Comparison of ENCODE assay signal across 9 cellular contexts in genomic region chr15:48796930-48797329, GRCh38. TPM values are rescaled to one million over a fixed set of nuclear protein-coding genes. Genes with fewer than 3 reads are reported as not detected.
DNase-seq lines count a peak whose midpoint lies in the region; ATAC-seq, FAIRE-seq and TF ChIP-seq lines count a peak whose summit lies in the region.
"Had no signal": no experiment of that assay in that cellular context is flagged by ENCODE, and none has a peak within 500 bp of the region (broad histone marks: within the 10 kb centered on the region; RNA-seq: fewer than 3 reads in every experiment).

No MANE protein-coding gene starts in this region.

- in situ Hi-C loops in GM12878 (cut with MboI) = no loop called here
- in situ Hi-C loops in G401 (cut with HindIII; ENCODE audit: low sequenced_read_pairs) = no loop called here

- TF ChIP-seq POLR2A in GM12878 (IDR thresholded peaks at IDR 0.05; ENCODE audit: low read depth, low read length) = no peak

- H3K4me3 ChIP-seq in GM12878 (no peak overlapping the region), neutrophil (ENCODE audit: low read depth in 1 of 2, low read length in 1 of 2) (no peak overlapping the region)

- no peak for FAIRE-seq in GM12878 (lab: Jason Lieb, UNC)

- intact Hi-C loops in GM12878 (cut with micrococcal nuclease; ENCODE audit: unreplicated experiment) = loop anchor here (5.0 to 10.0 kb wide), 2 partner anchors 150 to 292 kb away; partner anchors contain the start of gene FBN1

- H3K9me3 ChIP-seq in GM12878 (replicated peaks; ENCODE audit: control insufficient read depth, insufficient read depth, low read length) (no peaks in the 10 kb centered on the region), neutrophil (no peaks in the 10 kb centered on the region)

- H3K36me3 ChIP-seq in GM12878 (ENCODE audit: control insufficient read depth in 2 of 2, insufficient read depth in 2 of 2, low read length in 1 of 2) (peaks cover 2 to 22% of the 10 kb centered on the region in 2 experiments; a peak in 3 of 4 replicates), neutrophil (peaks cover 3% of the 10 kb centered on the region)

- H3K27ac ChIP-seq in GM12878 (ENCODE audit: control insufficient read depth, insufficient read depth) = peak overlapping the region; percentile 11; the same call in 1 of the 2 replicates
- H3K27ac ChIP-seq in neutrophil = peak overlapping the region; percentile 29

- TF ChIP-seq EP300 in GM12878 (IDR thresholded peaks at IDR 0.05; ENCODE audit: borderline replicate concordance in 1 of 2, control insufficient read depth in 1 of 2, low read depth in 2 of 2, low read length in 2 of 2) = no peak; a peak in 1 of 4 replicates

- H3K4me1 ChIP-seq in GM12878 (ENCODE audit: control insufficient read depth, insufficient read depth, low read length) (peaks cover 9% of the 10 kb centered on the region), neutrophil (ENCODE audit: control insufficient read depth in 1 of 2, insufficient read depth in 1 of 2, low read depth in 1 of 2, low read length in 1 of 2) (peaks cover 13 to 30% of the 10 kb centered on the region in 2 experiments)

- H4K20me1 ChIP-seq in GM12878 (ENCODE audit: control insufficient read depth, insufficient read depth) = no peaks in the 10 kb centered on the region

- RAD21 ChIA-PET in GM12878 (lab: Charles Lee; ENCODE audit: unreplicated experiment) = interaction anchor here (1.1 kb wide), 1 partner anchor 14 kb away, joined by 3 read pairs; the partner anchor contains the start of gene CEP152

- SMC1A ChIA-PET in GM12878 (lab: Charles Lee; ENCODE audit: uncharacterized antibody, unreplicated experiment) = interaction anchor here (0.7 to 3.4 kb wide), 4 partner anchors 9 to 25 kb away, joined by 3 to 16 read pairs (median 6); no protein-coding TSS in a partner anchor

- BruUV-seq in GM12878 (replicated peaks; lab: Mats Ljungman, UMichigan) = no TSS peak

- 65% methylated on average over 3 of the region's 3 CpGs for WGBS in GM12878 (ENCODE audit: insufficient coverage, insufficient replicate concordance, low lambda C conversion rate, missing lambda C conversion rate)

- ATAC-seq in GM18861 (IDR thresholded peaks at IDR 0.05; ENCODE audit: unreplicated experiment) (peak; percentile 75), HG02938 (IDR thresholded peaks at IDR 0.05; ENCODE audit: unreplicated experiment) (peak; percentile 40), GM12878 (peak; percentile 43)

- POLR2A ChIA-PET in GM12878 (lab: Charles Lee) = interaction anchor here (2.2 to 4.2 kb wide), 3 partner anchors 10 to 14 kb away, joined by 7 to 19 read pairs (median 18); partner anchors contain the start of gene CEP152

- no peak for TF ChIP-seq RAD21 in GM12878 (IDR thresholded peaks at IDR 0.05; ENCODE audit: insufficient read depth, low read depth, low read length)

- CTCF ChIA-PET in GM12878 (lab: Yijun Ruan, JAX) = interaction anchor here (7.4 kb wide), 1 partner anchor 439 kb away, joined by 69 read pairs; no protein-coding TSS in a partner anchor

- peaks cover 17% of the 10 kb centered on the region for H3K79me2 ChIP-seq in GM12878 (ENCODE audit: control insufficient read depth, insufficient read depth, low read length)

- H3K4me2 ChIP-seq in GM12878 (ENCODE audit: control insufficient read depth, insufficient read depth) = no peak overlapping the region

- peak overlapping the region; percentile 31 for H2AFZ ChIP-seq in GM12878 (ENCODE audit: control insufficient read depth, low read depth, low read length)

- H3K27me3 ChIP-seq in GM12878 (replicated peaks in 1 of 2; ENCODE audit: control insufficient read depth in 2 of 2, insufficient read depth in 2 of 2, low read length in 1 of 2) = no peaks in the 10 kb centered on the region
- H3K27me3 ChIP-seq in neutrophil = no peaks in the 10 kb centered on the region

- no peak overlapping the region for H3K9ac ChIP-seq in GM12878 (ENCODE audit: control insufficient read depth, insufficient read depth, low read length)

- TF ChIP-seq CTCF in GM12878 (IDR thresholded peaks at IDR 0.05 in 2 of 3, conservative IDR thresholded peaks at IDR 0.05 in 1 of 3; ENCODE audit: control insufficient read depth in 2 of 3, extremely low read depth in 1 of 3, insufficient read depth in 1 of 3, low read depth in 3 of 3, low read length in 3 of 3) (no peak), neutrophil (IDR thresholded peaks at IDR 0.05) (no peak)

- DNase-seq in GM12878 (ENCODE audit: low read depth, low spot score) (peak; percentile 28), 8988T (no peak), G401 (ENCODE audit: low spot score) (no peak), SIG-M5 treated with dmso at 0.1 percent for 504 hours (lab: John Stamatoyannopoulos, UW; ENCODE audit: unreplicated experiment) (no peak)
- DNase-seq: activated B cell treated with CpG ODN at 0.5 μM for 24 hours; stimulated activated CD4-positive, alpha-beta T cell treated with anti-CD3 and anti-CD28 coated beads, Interleukin-4, amount 100 ng/mL, for 1 hour had no signal

TF ChIP-seq in GM12878, 131 proteins besides CTCF, POLR2A, EP300 and RAD21 (continues in another document):
- TF ChIP-seq ZNF592 (IDR thresholded peaks at IDR 0.05) (0 out of 2 replicates have a peak, but pooled peaks have one; percentile 19), MTA2 (IDR thresholded peaks at IDR 0.05; ENCODE audit: low read depth) (peak; percentile 54; the same call in 1 of the 2 replicates), ATF7 (IDR thresholded peaks at IDR 0.05; ENCODE audit: low read depth) (peak; percentile 43; the same call in 1 of the 2 replicates)

RNA-seq across cellular contexts. Expression of gene CEP152, which starts 13.9 kb away (rescaled TPM):
- total RNA-seq in GM12878 (2013; cell fraction: nucleolus; rRNA removed) = 106 and 120 TPM in 2 replicates
- total RNA-seq in GM12878 (2014; rRNA removed) = 13.1 and 14.1 TPM in 2 replicates
- 21.2 and 25.4 TPM in 2 replicates for total RNA-seq in GM12878 (2014; rRNA removed; fragmentation: Illumina TruSeq; extraction: Trizol)
- 12.0 and 15.3 TPM in 2 replicates for total RNA-seq in GM12878 (2021)
- polyA plus RNA-seq in GM12878 (2011; ENCODE audit: low read depth) = 3.6 TPM
- polyA plus RNA-seq in GM12878 (2011; rRNA removed) = 6.9 and 8.6 TPM in 2 replicates
- polyA plus RNA-seq in GM12878 (2011; cell fraction: cytosol; rRNA removed) = 2.5 and 4.8 TPM in 2 replicates
- polyA plus RNA-seq in GM12878 (2011; cell fraction: nucleus; rRNA removed) = 18.8 and 20.5 TPM in 2 replicates
- polyA plus RNA-seq in GM12878 (2012) = 6.2 and 9.2 TPM in 2 replicates
- polyA plus RNA-seq in GM12878 (2014; fragmentation: Illumina TruSeq; extraction: Trizol) = 15.8 and 18.6 TPM in 2 replicates
- polyA plus RNA-seq in GM12878 (2014; fragmentation: Nextera tagmentation; extraction: Ambion mirVana) = 1 to 10 TPM; 5.3 to 5.7 TPM
- 7.0 and 8.8 TPM in 2 replicates for polyA plus RNA-seq in GM12878 (2014; rRNA removed)
- polyA plus RNA-seq in GM12878 (2016; fragmentation: Nextera tagmentation; extraction: Ambion mirVana) = 10 to 100 TPM; 19.6 to 22.6 TPM
- 12.8 and 21.7 TPM in 2 replicates for polyA minus RNA-seq in GM12878 (2011; rRNA and poly(A)+ RNA removed)
- 5.7 and 7.0 TPM in 2 replicates for polyA minus RNA-seq in GM12878 (2011; cell fraction: cytosol; rRNA and poly(A)+ RNA removed)
- 39.8 and 52.7 TPM in 2 replicates for polyA minus RNA-seq in GM12878 (2011; cell fraction: nucleus; rRNA and poly(A)+ RNA removed)
- 3.1 and 3.6 TPM in 2 replicates for total RNA-seq in G401 (2014; rRNA removed; shearing (Covaris generic))
